Comparison of ENCODE assay signal across 8 cellular contexts in the genomic region with DNA sequence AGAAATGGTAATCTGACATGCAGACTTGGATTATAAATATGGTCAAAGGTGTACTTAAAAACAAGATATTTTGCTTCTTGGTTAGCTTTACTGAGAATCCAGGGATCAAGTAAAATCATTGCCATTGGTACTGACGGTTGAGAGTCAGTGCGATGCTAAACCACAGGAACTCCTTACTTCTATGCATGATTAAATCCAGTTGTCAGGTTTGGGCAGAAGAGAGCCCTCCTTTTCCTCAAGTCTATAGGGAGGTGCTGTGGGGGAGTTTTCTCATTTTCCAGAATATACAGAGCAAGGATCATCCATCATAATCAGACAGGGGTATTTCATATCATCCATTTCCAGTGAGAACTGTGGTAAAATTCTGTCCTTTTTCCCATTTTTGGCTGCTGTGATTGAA.
"Had no signal": no experiment of that assay in that cellular context is flagged by ENCODE, and none has a peak within 500 bp of the region (broad histone marks: within the 10 kb centered on the region; RNA-seq: fewer than 3 reads in every experiment).

No MANE protein-coding gene starts in this region.

- H3K36me3 ChIP-seq: HAP-1 had no signal

- H3K9ac ChIP-seq: GM23248 had no signal

- H3K4me1 ChIP-seq: HAP-1 had no signal

- H3K27ac ChIP-seq: GM23248 had no signal

- H3K4me3 ChIP-seq: GM23248, HAP-1, K562 had no signal

- H3K9me3 ChIP-seq: HAP-1 had no signal

- ATAC-seq: HCT116, K562 had no signal

- DNase-seq: GM23248, GOT3, H7, HFFc6, IMR-90 had no signal
